Comparison of ENCODE assay signal across 8 cellular contexts in genomic region chr10:11170993-11171416, GRCh38.
DNase-seq lines count a peak whose midpoint lies in the region; ATAC-seq, FAIRE-seq and TF ChIP-seq lines count a peak whose summit lies in the region.

No MANE protein-coding gene starts in this region.

- no peak for TF ChIP-seq CTCF in liver (IDR thresholded peaks at IDR 0.05; ENCODE audit: low read depth, low read length, missing input control)
- TF ChIP-seq CTCF in HepG2 (CRISPR knock-in tag; IDR thresholded peaks at IDR 0.05): no peak
- no peak for TF ChIP-seq CTCF in body of pancreas (IDR thresholded peaks at IDR 0.05)

- DNase-seq in HepG2 (ENCODE audit: low spot score) (no peak), body of pancreas (no peak), substantia nigra (lab: John Stamatoyannopoulos, UW) (no peak), SHP77 (lab: John Stamatoyannopoulos, UW) (no peak), LoVo (ENCODE audit: low spot score) (no peak)

- TF ChIP-seq POLR2A in HepG2 (IDR thresholded peaks at IDR 0.05; ENCODE audit: insufficient read depth in 1 of 2, low read depth in 2 of 2, low read length in 2 of 2) (no peak), body of pancreas (IDR thresholded peaks at IDR 0.05) (peak in 2 of 3 donors; percentile 11 to 43)

- H3K27me3 ChIP-seq in liver (ENCODE audit: control insufficient read depth in 4 of 4, insufficient read depth in 4 of 4, low read length in 3 of 4): peaks cover 0 to under 1% (median 0%) of the 10 kb centered on the region in 4 donors
- peaks cover 0 to 39% of the 10 kb centered on the region in 2 experiments; a peak in 3 of 5 replicates for H3K27me3 ChIP-seq in HepG2 (ENCODE audit: control insufficient read depth in 1 of 2, insufficient read depth in 2 of 2, low read length in 2 of 2)
- no peaks in the 10 kb centered on the region for H3K27me3 ChIP-seq in body of pancreas
- no peaks in the 10 kb centered on the region for H3K27me3 ChIP-seq in thymus (ENCODE audit: control insufficient read depth, insufficient read depth)

- H3K4me3 ChIP-seq in liver (ENCODE audit: low read depth in 1 of 3, low read length in 3 of 3): no peak overlapping the region
- no peak overlapping the region for H3K4me3 ChIP-seq in HepG2 (replicated peaks in 1 of 3; ENCODE audit: insufficient read depth in 1 of 3, low read depth in 2 of 3, low read length in 3 of 3)
- H3K4me3 ChIP-seq in body of pancreas: no peak overlapping the region
- H3K4me3 ChIP-seq in thymus (ENCODE audit: low read length): peak overlapping the region; percentile 78

- H3K4me1 ChIP-seq in liver (ENCODE audit: control insufficient read depth in 4 of 4, insufficient read depth in 4 of 4, low read length in 3 of 4) (no peaks in the 10 kb centered on the region), HepG2 (ENCODE audit: insufficient read depth, low read length) (no peaks in the 10 kb centered on the region), body of pancreas (peaks cover 1% of the 10 kb centered on the region), thymus (ENCODE audit: control insufficient read depth, insufficient read depth, low read length) (peaks cover 63% of the 10 kb centered on the region)

- ATAC-seq in HepG2: no peak
- ATAC-seq in HG03469 (IDR thresholded peaks at IDR 0.05; ENCODE audit: unreplicated experiment): peak; percentile 23
- ATAC-seq in body of pancreas: no peak

- no TSS peak for BruUV-seq in HepG2 (replicated peaks; lab: Mats Ljungman, UMichigan)

- no peak for FAIRE-seq in HepG2 (lab: Jason Lieb, UNC)

- POLR2A ChIA-PET in HepG2 (lab: Yijun Ruan, JAX): no interaction called here

- H3K9ac ChIP-seq in liver (ENCODE audit: low read depth in 1 of 2, low read length in 2 of 2) (peak overlapping the region in 1 of 2 donors; percentile 7), HepG2 (ENCODE audit: insufficient read depth, low read depth, low read length) (no peak overlapping the region)

- 54% methylated on average over 5 of the region's 5 CpGs for WGBS in liver
- 15% methylated on average over 5 of the region's 5 CpGs for WGBS in HepG2 (ENCODE audit: low lambda C conversion rate)
- WGBS in body of pancreas, 2 donors: 43 to 69% methylated on average over 5 of the region's 5 CpGs
- 11% methylated on average over 5 of the region's 5 CpGs for WGBS in thymus

- intact Hi-C loops in HepG2 (cut with micrococcal nuclease; ENCODE audit: unreplicated experiment): no loop called here
- intact Hi-C loops in body of pancreas (cut with DNase I): no loop called here

- no peaks in the 10 kb centered on the region for H4K20me1 ChIP-seq in HepG2 (ENCODE audit: insufficient read depth, low read length)

- peak overlapping the region; percentile 39 to 60 for H3K27ac ChIP-seq in liver (ENCODE audit: low read depth in 1 of 2, low read length in 2 of 2)
- no peak overlapping the region for H3K27ac ChIP-seq in HepG2 (ENCODE audit: extremely low read length, insufficient read depth, low read length)
- H3K27ac ChIP-seq in body of pancreas: peak overlapping the region in 2 of 4 donors; percentile 14 to 51
- peak overlapping the region; percentile 79 for H3K27ac ChIP-seq in thymus (ENCODE audit: low read depth)
- no peak overlapping the region for H3K27ac ChIP-seq in substantia nigra (ENCODE audit: low read depth, low read length, poor library complexity, severe bottlenecking)

- H3K9me3 ChIP-seq in liver (ENCODE audit: control insufficient read depth in 4 of 4, low read length in 3 of 4): no peaks in the 10 kb centered on the region
- no peaks in the 10 kb centered on the region for H3K9me3 ChIP-seq in HepG2 (ENCODE audit: low read length)
- H3K9me3 ChIP-seq in body of pancreas: no peaks in the 10 kb centered on the region
- no peaks in the 10 kb centered on the region for H3K9me3 ChIP-seq in thymus (ENCODE audit: control insufficient read depth)

- H3K79me2 ChIP-seq in HepG2 (ENCODE audit: insufficient read depth, low read length): no peaks in the 10 kb centered on the region

- no peaks in the 10 kb centered on the region for H3K36me3 ChIP-seq in liver (ENCODE audit: control insufficient read depth in 4 of 4, insufficient read depth in 3 of 4, low read depth in 1 of 4, low read length in 3 of 4)
- no peaks in the 10 kb centered on the region for H3K36me3 ChIP-seq in HepG2 (replicated peaks in 1 of 2; ENCODE audit: control insufficient read depth in 1 of 2, insufficient read depth in 2 of 2, low read length in 2 of 2)
- no peaks in the 10 kb centered on the region for H3K36me3 ChIP-seq in body of pancreas (replicated peaks in 1 of 2; ENCODE audit: insufficient read depth in 1 of 2, low read depth in 2 of 2)
- H3K36me3 ChIP-seq in thymus (ENCODE audit: control insufficient read depth, insufficient read depth): peaks cover 23% of the 10 kb centered on the region

- TF ChIP-seq EP300 in HepG2 (IDR thresholded peaks at IDR 0.05; ENCODE audit: low read depth in 2 of 2, low read length in 2 of 2) (no peak), HepG2 (CRISPR knock-in tag; IDR thresholded peaks at IDR 0.05; ENCODE audit: borderline replicate concordance) (no peak)

- TF ChIP-seq RAD21 in liver (IDR thresholded peaks at IDR 0.05) (no peak), HepG2 (CRISPR knock-in tag; IDR thresholded peaks at IDR 0.05) (no peak)

- CTCF ChIA-PET in HepG2 (lab: Yijun Ruan, JAX; ENCODE audit: low intra/inter-chr PET ratio, low total read pairs): no interaction called here

- H3K4me2 ChIP-seq in HepG2 (ENCODE audit: low read depth, low read length): no peak overlapping the region

- no peak overlapping the region for H2AFZ ChIP-seq in HepG2 (ENCODE audit: low read length)

- in situ Hi-C loops in HepG2 (cut with HindIII; ENCODE audit: extremely low pct_ligation_motif_present, low pct_unique_long_range_greater_than_20kb): no loop called here

TF ChIP-seq in liver, 16 proteins besides CTCF, POLR2A, EP300 and RAD21:
- TF ChIP-seq HNF4A (conservative IDR thresholded peaks at IDR 0.05) (no peak), MAX (IDR thresholded peaks at IDR 0.05) (peak; percentile 13), EGR1 (IDR thresholded peaks at IDR 0.05; ENCODE audit: low read depth in 2 of 2) (no peak)

TF ChIP-seq in HepG2, 621 proteins besides CTCF, POLR2A, EP300 and RAD21 (continues in another document):
- no peak for TF ChIP-seq JARID2 (CRISPR knock-in tag; IDR thresholded peaks at IDR 0.05; ENCODE audit: insufficient replicate concordance)
- no peak for TF ChIP-seq SP1 (IDR thresholded peaks at IDR 0.05)
- TF ChIP-seq SP1 (CRISPR knock-in tag; IDR thresholded peaks at IDR 0.05): no peak
- no peak for TF ChIP-seq EHMT2 (IDR thresholded peaks at IDR 0.05; ENCODE audit: borderline replicate concordance, low read depth, low read length)
- TF ChIP-seq ZNF639 (CRISPR knock-in tag; conservative IDR thresholded peaks at IDR 0.05): no peak
- no peak for TF ChIP-seq ZNF598 (CRISPR knock-in tag; IDR thresholded peaks at IDR 0.05; ENCODE audit: borderline replicate concordance)
- TF ChIP-seq THAP11 (CRISPR knock-in tag; IDR thresholded peaks at IDR 0.05): no peak
- no peak for TF ChIP-seq ZNF512 (CRISPR knock-in tag; IDR thresholded peaks at IDR 0.05)
- no peak for TF ChIP-seq ZNF772 (CRISPR knock-in tag; IDR thresholded peaks at IDR 0.05)
- no peak for TF ChIP-seq ZNF326 (CRISPR knock-in tag; IDR thresholded peaks at IDR 0.05; ENCODE audit: borderline replicate concordance)
- no peak for TF ChIP-seq CBX1 (IDR thresholded peaks at IDR 0.05; ENCODE audit: low read depth)
- no peak for TF ChIP-seq HOXA9 (CRISPR knock-in tag; IDR thresholded peaks at IDR 0.05; ENCODE audit: borderline replicate concordance)
- no peak for TF ChIP-seq NPAS2 (CRISPR knock-in tag; IDR thresholded peaks at IDR 0.05; ENCODE audit: borderline replicate concordance)
- no peak for TF ChIP-seq BATF2 (CRISPR knock-in tag; IDR thresholded peaks at IDR 0.05)
- TF ChIP-seq ZNF614 (CRISPR knock-in tag; IDR thresholded peaks at IDR 0.05; ENCODE audit: borderline replicate concordance): no peak
- TF ChIP-seq PAX8 (CRISPR knock-in tag; IDR thresholded peaks at IDR 0.05; ENCODE audit: borderline replicate concordance): no peak
- no peak for TF ChIP-seq ZNF660 (CRISPR knock-in tag; IDR thresholded peaks at IDR 0.05; ENCODE audit: borderline replicate concordance, low read depth)
- TF ChIP-seq KMT2A (CRISPR knock-in tag; IDR thresholded peaks at IDR 0.05): no peak

Comparison
In these comparisons a context has a peak if more than half of its experiments do, and no peak if none do; other contexts are left out.
1. H3K27ac ChIP-seq: peak in liver (2 of 2) and thymus (single experiment); none in HepG2 (single experiment) and substantia nigra (single experiment).
2. POLR2A ChIP-seq: peak in body of pancreas (2 of 3); none in HepG2 (0 of 2).